Comparison of ENCODE assay signal across 8 cellular contexts in the genomic region with DNA sequence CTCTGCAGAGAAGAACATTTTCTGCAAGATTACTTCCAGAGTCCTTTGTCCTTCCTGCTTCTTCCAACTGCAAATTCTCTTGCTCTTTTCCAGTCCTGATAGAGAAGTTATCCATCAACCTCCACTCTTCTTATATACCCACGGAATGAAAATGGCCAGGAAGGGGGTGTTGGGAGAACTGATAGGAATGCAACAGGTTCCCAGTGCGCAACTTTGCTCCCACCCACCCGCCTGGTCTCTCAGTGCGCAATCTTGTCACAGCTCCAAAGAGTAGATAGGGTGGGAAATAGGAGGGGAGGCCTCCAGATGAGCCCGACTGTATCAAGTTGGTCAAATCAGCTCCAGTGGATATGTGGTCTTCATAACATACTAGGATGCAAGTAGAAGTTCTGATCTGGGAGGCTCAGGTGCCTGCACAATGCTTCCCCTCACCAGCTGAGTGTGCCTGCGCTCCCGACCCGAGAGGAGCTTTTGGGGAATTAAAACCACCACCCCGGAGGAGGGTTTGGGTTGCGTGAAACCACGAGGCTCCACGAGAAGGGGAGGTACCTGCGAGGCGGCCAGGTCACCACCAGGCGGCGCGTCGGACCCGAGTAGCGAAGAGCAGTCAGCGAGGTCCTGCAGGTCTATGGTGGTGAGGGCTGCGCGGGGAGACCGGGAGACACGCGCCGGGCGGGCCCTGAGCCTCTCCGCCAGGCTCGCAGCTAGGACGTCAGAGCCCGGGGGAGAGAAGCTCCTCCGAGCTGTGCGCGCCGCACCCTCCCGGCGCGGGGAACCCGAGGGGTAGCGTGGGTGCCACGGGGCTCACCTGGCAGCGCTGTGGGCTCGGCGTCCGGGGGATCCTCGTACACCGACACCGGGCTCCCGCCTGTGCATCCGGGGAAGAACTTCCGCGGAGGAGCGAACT. TPM values are rescaled to one million over a fixed set of nuclear protein-coding genes. Genes with fewer than 3 reads are reported as not detected.
DNase-seq lines count a peak whose midpoint lies in the region; ATAC-seq, FAIRE-seq and TF ChIP-seq lines count a peak whose summit lies in the region.

No MANE protein-coding gene starts in this region.

- peak overlapping the region; percentile 65 for H3K4me3 ChIP-seq in psoas muscle

- intact Hi-C loops in psoas muscle (cut with DNase I) = no loop called here

- peak; percentile 83 for DNase-seq in COR-L47 (lab: John Stamatoyannopoulos, UW)
- DNase-seq in HS-5 (ENCODE audit: low read depth) = peak; percentile 55
- peak; percentile 52 for DNase-seq in NOMO-1 treated with DMSO at 0.1 percent for 48 hours (lab: John Stamatoyannopoulos, UW; ENCODE audit: unreplicated experiment)
- peak; percentile 52 for DNase-seq in activated T-cell treated with anti-CD3 and anti-CD28 coated beads, Interleukin-2, amount 50 U/mL, for 1 hour
- peak; percentile 26 to 27 for DNase-seq in frontal cortex (ENCODE audit: low spot score in 2 of 2)
- DNase-seq in psoas muscle = no peak
- DNase-seq in putamen (ENCODE audit: low spot score) = no peak

- H3K4me1 ChIP-seq in psoas muscle = peaks cover 15% of the 10 kb centered on the region

- ATAC-seq in GM19452 (IDR thresholded peaks at IDR 0.05; ENCODE audit: unreplicated experiment) = peak; percentile 67
- ATAC-seq in psoas muscle = peak in 2 of 4 donors; percentile 23 to 26

- peak; percentile 25 for TF ChIP-seq CTCF in psoas muscle (IDR thresholded peaks at IDR 0.05)

- H3K27me3 ChIP-seq in psoas muscle (ENCODE audit: insufficient read depth in 3 of 3, low read length in 2 of 3) = peaks cover 7 to 100% (median 72%) of the 10 kb centered on the region in 3 donors

- 9 to 15% (median 10%) methylated on average over 31 to 54 of the region's 54 CpGs for WGBS in psoas muscle, 3 donors

- no peaks in the 10 kb centered on the region for H3K36me3 ChIP-seq in psoas muscle (ENCODE audit: insufficient read depth in 1 of 2, low read depth in 1 of 2)

- H3K9me3 ChIP-seq in psoas muscle = no peaks in the 10 kb centered on the region

- no peak for FAIRE-seq in frontal cortex (lab: Jason Lieb, UNC)

- no peak overlapping the region for H3K27ac ChIP-seq in psoas muscle

RNA-seq across cellular contexts. Expression of a gene that starts 0.8 kb away (rescaled TPM):
- total RNA-seq in frontal cortex (not detected), psoas muscle (not detected)
- not detected for polyA plus RNA-seq in psoas muscle

RNA-seq across cellular contexts. Expression of a gene that starts 7.1 kb away (rescaled TPM):
- not detected for total RNA-seq in frontal cortex
- total RNA-seq in psoas muscle = not detected
- polyA plus RNA-seq in psoas muscle = not detected

RNA-seq across cellular contexts. Expression of a gene that starts 53.3 kb away (rescaled TPM):
- total RNA-seq in frontal cortex (not detected), psoas muscle (not detected)
- not detected for polyA plus RNA-seq in psoas muscle

Comparison
In these comparisons a context has a peak if more than half of its experiments do, and no peak if none do; other contexts are left out.
1. DNase-seq: peak in COR-L47 (single experiment), HS-5 (single experiment), NOMO-1 treated with DMSO at 0.1 percent for 48 hours (single experiment), activated T-cell treated with anti-CD3 and anti-CD28 coated beads, Interleukin-2, amount 50 U/mL, for 1 hour (single experiment) and frontal cortex (2 of 2); none in psoas muscle (0 of 2) and putamen (single experiment).